ENCODE assay signal across 26 cellular contexts in the genomic region with DNA sequence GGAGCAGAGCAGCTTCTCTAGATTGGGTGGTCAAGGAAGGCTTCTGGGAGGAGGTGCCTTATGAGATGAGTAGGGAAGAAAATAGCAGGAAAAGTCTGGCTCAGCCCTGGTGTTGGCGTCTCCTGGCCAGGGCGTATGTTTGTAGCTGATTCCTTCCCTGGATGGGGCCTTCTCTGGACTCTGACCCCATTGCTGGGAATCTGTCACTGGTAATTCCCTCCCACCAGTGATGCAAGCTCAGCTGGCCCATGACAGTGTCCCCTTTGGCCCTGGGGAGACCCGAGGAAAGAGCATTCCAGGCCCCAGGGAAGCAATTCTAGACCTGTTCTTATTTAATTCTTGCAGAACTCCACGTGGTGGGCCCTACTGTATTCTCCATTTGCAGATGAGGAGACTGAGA. TPM values are rescaled to one million over a fixed set of nuclear protein-coding genes. Genes with fewer than 3 reads are reported as not detected.
"Had no signal": no experiment of that assay in that cellular context is flagged by ENCODE, and none has a peak within 500 bp of the region (broad histone marks: within the 10 kb centered on the region; RNA-seq: fewer than 3 reads in every experiment).

No MANE protein-coding gene starts in this region.

- H3K4me1 Mint-ChIP-seq: immature natural killer cell; naive thymus-derived CD4-positive, alpha-beta T cell; stimulated activated naive B cell treated with anti-CD40 and anti-IgM and Interleukin-4, amounts not matched to agents 10 μg/mL and 1 μg/mL and 100 μg/mL, for 72 hours; stimulated activated naive CD8-positive, alpha-beta T cell treated with anti-CD3 and anti-CD28 coated beads, Interleukin-15, amount 100 ng/mL, for 72 hours had no signal

- H3K36me3 Mint-ChIP-seq: immature natural killer cell; naive thymus-derived CD4-positive, alpha-beta T cell; stimulated activated naive B cell treated with anti-CD40 and anti-IgM and Interleukin-4, amounts not matched to agents 10 μg/mL and 1 μg/mL and 100 μg/mL, for 72 hours had no signal

- H3K4me3 Mint-ChIP-seq: immature natural killer cell; naive thymus-derived CD4-positive, alpha-beta T cell; nephron progenitor cell; stimulated activated naive B cell treated with anti-CD40 and anti-IgM and Interleukin-4, amounts not matched to agents 10 μg/mL and 1 μg/mL and 100 μg/mL, for 72 hours; stimulated activated naive CD8-positive, alpha-beta T cell treated with anti-CD3 and anti-CD28 coated beads, Interleukin-15, amount 100 ng/mL, for 72 hours had no signal

- H3K9me3 ChIP-seq: esophagus squamous epithelium, gastroesophageal sphincter, neutrophil, psoas muscle, testis, tibial nerve, upper lobe of right lung, vagina had no signal

- H3K4me3 ChIP-seq: esophagus squamous epithelium, gastroesophageal sphincter, psoas muscle, testis, tibial nerve, upper lobe of right lung, vagina had no signal

- H3K36me3 ChIP-seq: esophagus squamous epithelium, gastroesophageal sphincter, neutrophil, tibial nerve, upper lobe of right lung, vagina had no signal

- H3K9me3 Mint-ChIP-seq: immature natural killer cell; naive thymus-derived CD4-positive, alpha-beta T cell; nephron progenitor cell; stimulated activated naive CD8-positive, alpha-beta T cell treated with anti-CD3 and anti-CD28 coated beads, Interleukin-15, amount 100 ng/mL, for 72 hours had no signal

- H3K27me3 ChIP-seq: testis, vagina had no signal

- H3K27ac Mint-ChIP-seq: immature natural killer cell; naive thymus-derived CD4-positive, alpha-beta T cell; nephron progenitor cell; stimulated activated naive B cell treated with anti-CD40 and anti-IgM and Interleukin-4, amounts not matched to agents 10 μg/mL and 1 μg/mL and 100 μg/mL, for 72 hours had no signal

- H3K27ac ChIP-seq: esophagus squamous epithelium, gastroesophageal sphincter, neutrophil, psoas muscle, testis, tibial nerve, upper lobe of right lung, vagina had no signal

- DNase-seq: dermis blood vessel endothelial cell; esophagus squamous epithelium; foreskin fibroblast; glutamatergic neuron; immature natural killer cell; left ventricle myocardium superior; mesendoderm; naive thymus-derived CD4-positive, alpha-beta T cell; nephron progenitor cell; psoas muscle; retina; stimulated activated CD4-positive, alpha-beta T cell treated with anti-CD3 and anti-CD28 coated beads, Interleukin-2, amount 100 ng/mL, for 24 hours; stimulated activated CD4-positive, alpha-beta T cell treated with anti-CD3 and anti-CD28 coated beads, Interleukin-4, amount 100 ng/mL, for 4 hours; stimulated activated naive B cell treated with anti-CD40 and anti-IgM and Interleukin-4, amounts not matched to agents 10 μg/mL and 1 μg/mL and 100 μg/mL, for 72 hours; stimulated activated naive CD8-positive, alpha-beta T cell treated with anti-CD3 and anti-CD28 coated beads, Interleukin-15, amount 100 ng/mL, for 72 hours; testis; upper lobe of right lung had no signal

- H3K4me1 ChIP-seq: esophagus squamous epithelium, psoas muscle, testis, tibial nerve, upper lobe of right lung had no signal

RNA-seq across cellular contexts. Expression of a gene that starts 20.7 kb away (rescaled TPM):
- total RNA-seq: dermis blood vessel endothelial cell; epithelial cell of proximal tubule; lung microvascular endothelial cell; naive thymus-derived CD4-positive, alpha-beta T cell; osteoblast; skeletal muscle tissue had no signal
- polyA plus RNA-seq: immature natural killer cell; keratinocyte; naive thymus-derived CD4-positive, alpha-beta T cell had no signal
